ENCODE assay signal across 8 cellular contexts in the genomic region with DNA sequence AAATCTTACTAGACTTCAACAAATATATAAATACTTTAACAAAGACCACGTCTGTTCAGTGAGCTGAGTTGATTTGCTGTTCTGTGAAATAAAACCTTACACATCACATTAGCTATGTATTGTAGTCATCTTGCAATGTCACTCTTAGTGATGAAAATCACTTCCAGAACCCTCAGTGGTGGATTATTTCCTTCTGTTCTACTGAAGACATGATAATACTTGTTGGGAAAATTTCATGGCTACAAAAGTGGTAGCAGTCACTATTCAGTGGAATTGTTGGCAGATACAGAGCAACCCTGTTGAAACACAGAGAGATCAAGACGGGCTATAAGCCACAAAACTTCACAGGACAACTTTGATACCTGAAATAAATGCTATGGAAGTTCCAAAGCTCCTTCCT. TPM values are rescaled to one million over a fixed set of nuclear protein-coding genes. Genes with fewer than 3 reads are reported as not detected.
"Had no signal": no experiment of that assay in that cellular context is flagged by ENCODE, and none has a peak within 500 bp of the region (broad histone marks: within the 10 kb centered on the region; RNA-seq: fewer than 3 reads in every experiment).

No MANE protein-coding gene starts in this region.

- H2AFZ ChIP-seq: GM23248 had no signal

- FAIRE-seq: H1, H54, HTR-8/SVneo, K562 had no signal

- H3K4me3 ChIP-seq: GM23248, K562 had no signal

- H3K27ac ChIP-seq: GM23248 had no signal

- ATAC-seq: K562 had no signal

- H3K27ac Mint-ChIP-seq: H9 had no signal

- H3K4me3 Mint-ChIP-seq: H9 had no signal

- H3K9ac ChIP-seq: GM23248 had no signal

- DNase-seq: GM23248, H9, HCEC 1CT, IMR-90 had no signal

RNA-seq across cellular contexts. Expression of gene FAM169A, which starts 26.7 kb away (rescaled TPM):
- polyA plus RNA-seq: IMR-90 had no signal
